ENCODE assay signal across 19 cellular contexts in genomic region chr2:204183608-204184007, GRCh38.
"Had no signal": no experiment of that assay in that cellular context is flagged by ENCODE, and none has a peak within 500 bp of the region (broad histone marks: within the 10 kb centered on the region; RNA-seq: fewer than 3 reads in every experiment).

No MANE protein-coding gene starts in this region.

- ATAC-seq: activated naive CD4-positive, alpha-beta T cell treated with anti-CD3 and anti-CD28 coated beads, Interleukin-2, amount 50 U/mL, for 72 hours; effector memory CD8-positive, alpha-beta T cell; psoas muscle; right cardiac atrium; T-helper 17 cell had no signal

- H3K27ac Mint-ChIP-seq: activated CD4-positive, alpha-beta memory T cell treated with anti-CD3 and anti-CD28 coated beads for 36 hours; activated naive CD4-positive, alpha-beta T cell treated with anti-CD3 and anti-CD28 coated beads, Interleukin-2, amount 50 U/mL, for 72 hours; activated T-helper 1 cell treated with anti-CD3 and anti-CD28 coated beads, Interleukin-12 subunit alpha, Interleukin-12 subunit beta, Interleukin-2, Interleukin-4 antibody, amounts not matched to agents 30 ng/mL and 10 ng/mL and 1 ng/mL, durations not matched to agents 14 hours and 24 hours and 36 hours; effector memory CD8-positive, alpha-beta T cell; neural progenitor cell; stimulated activated naive CD8-positive, alpha-beta T cell treated with anti-CD3 and anti-CD28 coated beads, Interleukin-15, Interleukin-2, amounts not matched to agents 100 ng/mL and 50 ng/mL, for 24 hours; T-helper 17 cell had no signal

- H3K27me3 ChIP-seq: neural progenitor cell, upper lobe of left lung had no signal

- H3K4me1 ChIP-seq: left ventricle myocardium inferior, neural progenitor cell, psoas muscle had no signal

- DNase-seq: activated CD4-positive, alpha-beta memory T cell treated with anti-CD3 and anti-CD28 coated beads for 36 hours; activated gamma-delta T cell treated with Interleukin-2 at 50 U/mL for 16 hours; activated T-cell treated with anti-CD3 and anti-CD28 coated beads for 4 hours; effector memory CD8-positive, alpha-beta T cell; foreskin fibroblast; glutamatergic neuron; hypothalamus; left ventricle myocardium inferior; psoas muscle; right cardiac atrium; stimulated activated CD4-positive, alpha-beta T cell treated with anti-CD3 and anti-CD28 coated beads, Interleukin-15, amount 100 ng/mL, for 24 hours; stimulated activated CD4-positive, alpha-beta T cell treated with anti-CD3 and anti-CD28 coated beads, Interleukin-2, amount 100 ng/mL, for 48 hours; T-helper 17 cell; upper lobe of left lung had no signal

- H3K27ac ChIP-seq: left ventricle myocardium inferior, neural progenitor cell, psoas muscle, upper lobe of left lung had no signal

- H3K36me3 Mint-ChIP-seq: activated CD4-positive, alpha-beta memory T cell treated with anti-CD3 and anti-CD28 coated beads for 36 hours; activated naive CD4-positive, alpha-beta T cell treated with anti-CD3 and anti-CD28 coated beads, Interleukin-2, amount 50 U/mL, for 72 hours; neural progenitor cell had no signal

- H3K4me3 ChIP-seq: left ventricle myocardium inferior, neural progenitor cell, psoas muscle, upper lobe of left lung had no signal

- H3K9me3 Mint-ChIP-seq: activated CD4-positive, alpha-beta memory T cell treated with anti-CD3 and anti-CD28 coated beads for 36 hours; effector memory CD8-positive, alpha-beta T cell; neural progenitor cell; stimulated activated naive CD8-positive, alpha-beta T cell treated with anti-CD3 and anti-CD28 coated beads, Interleukin-15, Interleukin-2, amounts not matched to agents 100 ng/mL and 50 ng/mL, for 24 hours had no signal

- H3K9me3 ChIP-seq: left ventricle myocardium inferior, psoas muscle, upper lobe of left lung had no signal

- FAIRE-seq: keratinocyte had no signal

- H3K36me3 ChIP-seq: left ventricle myocardium inferior, neural progenitor cell, upper lobe of left lung had no signal

- H3K4me3 Mint-ChIP-seq: activated CD4-positive, alpha-beta memory T cell treated with anti-CD3 and anti-CD28 coated beads for 36 hours; activated T-helper 1 cell treated with anti-CD3 and anti-CD28 coated beads, Interleukin-12 subunit alpha, Interleukin-12 subunit beta, Interleukin-2, Interleukin-4 antibody, amounts not matched to agents 30 ng/mL and 10 ng/mL and 1 ng/mL, durations not matched to agents 14 hours and 24 hours and 36 hours; effector memory CD8-positive, alpha-beta T cell; neural progenitor cell; stimulated activated naive CD8-positive, alpha-beta T cell treated with anti-CD3 and anti-CD28 coated beads, Interleukin-15, Interleukin-2, amounts not matched to agents 100 ng/mL and 50 ng/mL, for 24 hours; T-helper 17 cell had no signal
